In genomic region chr17:36463916-36464764, GRCh38 we compare ENCODE assay signal across 8 cellular contexts. TPM values are rescaled to one million over a fixed set of nuclear protein-coding genes. Genes with fewer than 3 reads are reported as not detected.
A peak's percentile ranks its signal among the peaks of the same experiment; 100 is the strongest.
DNase-seq lines count a peak whose midpoint lies in the region; ATAC-seq and TF ChIP-seq lines count a peak whose summit lies in the region.

No MANE protein-coding gene starts in this region.

- H3K4me1 ChIP-seq in osteoblast (ENCODE audit: insufficient read depth, low read length) = no peaks in the 10 kb centered on the region

- H3K4me1 Mint-ChIP-seq in activated CD4-positive, alpha-beta memory T cell treated with anti-CD3 and anti-CD28 coated beads, Interleukin-2, amount 10 ng/mL, durations not matched to agents 7 days and 5 days = no peaks in the 10 kb centered on the region

- CTCF ChIA-PET in activated CD4-positive, alpha-beta memory T cell treated with anti-CD3 and anti-CD28 coated beads, Interleukin-2, amount 10 ng/mL, durations not matched to agents 7 days and 5 days (lab: Charles Lee) = no interaction called here

- no peak overlapping the region for H3K4me3 ChIP-seq in LNCaP clone FGC (ENCODE audit: low read depth, low read length)
- no peak overlapping the region for H3K4me3 ChIP-seq in osteoblast (ENCODE audit: insufficient read depth, low read length)

- H4K20me1 ChIP-seq in osteoblast (ENCODE audit: insufficient read depth, low read length) = no peaks in the 10 kb centered on the region

- no peak overlapping the region for H2AFZ ChIP-seq in osteoblast (ENCODE audit: low read length)

- no peak overlapping the region for H3K4me2 ChIP-seq in osteoblast (ENCODE audit: insufficient read depth, low read length)

- H3K4me3 Mint-ChIP-seq in activated CD4-positive, alpha-beta memory T cell treated with anti-CD3 and anti-CD28 coated beads, Interleukin-2, amount 10 ng/mL, durations not matched to agents 7 days and 5 days = no peak overlapping the region

- H3K27me3 Mint-ChIP-seq in activated CD4-positive, alpha-beta memory T cell treated with anti-CD3 and anti-CD28 coated beads, Interleukin-2, amount 10 ng/mL, durations not matched to agents 7 days and 5 days = peaks cover 40% of the 10 kb centered on the region

- no peaks in the 10 kb centered on the region for H3K9me3 ChIP-seq in osteoblast (ENCODE audit: low read depth, low read length)

- ATAC-seq in HG03280 (IDR thresholded peaks at IDR 0.05; ENCODE audit: unreplicated experiment) = no peak

- H3K27me3 ChIP-seq in osteoblast (ENCODE audit: insufficient read depth, low read length) = peaks cover 4% of the 10 kb centered on the region

- POLR2A ChIA-PET in activated CD4-positive, alpha-beta memory T cell treated with anti-CD3 and anti-CD28 coated beads, Interleukin-2, amount 10 ng/mL, durations not matched to agents 7 days and 5 days (lab: Charles Lee) = no interaction called here

- no peaks in the 10 kb centered on the region for H3K9me3 Mint-ChIP-seq in activated CD4-positive, alpha-beta memory T cell treated with anti-CD3 and anti-CD28 coated beads, Interleukin-2, amount 10 ng/mL, durations not matched to agents 7 days and 5 days

- no peak overlapping the region for H3K27ac Mint-ChIP-seq in activated CD4-positive, alpha-beta memory T cell treated with anti-CD3 and anti-CD28 coated beads, Interleukin-2, amount 10 ng/mL, durations not matched to agents 7 days and 5 days

- no peaks in the 10 kb centered on the region for H3K36me3 Mint-ChIP-seq in activated CD4-positive, alpha-beta memory T cell treated with anti-CD3 and anti-CD28 coated beads, Interleukin-2, amount 10 ng/mL, durations not matched to agents 7 days and 5 days (ENCODE audit: low read depth)

- no peaks in the 10 kb centered on the region for H3K36me3 ChIP-seq in osteoblast (ENCODE audit: insufficient read depth, low read length)

- TF ChIP-seq CTCF in LNCaP clone FGC (IDR thresholded peaks at IDR 0.05; ENCODE audit: control insufficient read depth, extremely low read depth, insufficient read depth) (peak; percentile 38), osteoblast (IDR thresholded peaks at IDR 0.05; ENCODE audit: extremely low read depth, low read depth, low read length) (no peak)

- DNase-seq in DMS53 (lab: John Stamatoyannopoulos, UW) (peak; percentile 88), LNCaP clone FGC (ENCODE audit: low read depth) (peak; percentile 59), fibroblast of the conjunctiva (ENCODE audit: low read depth) (peak; percentile 30), osteoblast (ENCODE audit: insufficient read length, low spot score, missing footprints) (peak; percentile 96), medulla oblongata (ENCODE audit: extremely low spot score) (no peak), SHP77 treated with DMSO at 0.1 percent for 48 hours (lab: John Stamatoyannopoulos, UW) (no peak)
- peak; percentile 74 for DNase-seq in activated CD4-positive, alpha-beta memory T cell treated with anti-CD3 and anti-CD28 coated beads, Interleukin-2, amount 10 ng/mL, durations not matched to agents 7 days and 5 days

- no peak overlapping the region for H3K27ac ChIP-seq in osteoblast (ENCODE audit: low read depth, low read length)

- H3K79me2 ChIP-seq in osteoblast (ENCODE audit: insufficient read depth, low read length) = no peaks in the 10 kb centered on the region

RNA-seq across cellular contexts. Expression of gene ZNHIT3, which starts 22.3 kb away (rescaled TPM):
- 10 to 100 TPM; 38.1 to 38.9 TPM for total RNA-seq in activated CD4-positive, alpha-beta memory T cell treated with anti-CD3 and anti-CD28 coated beads, Interleukin-2, amount 10 ng/mL, durations not matched to agents 7 days and 5 days
- 27.7 and 29.3 TPM in 2 replicates for total RNA-seq in osteoblast

Comparison
In these comparisons a context has a peak if more than half of its experiments do, and no peak if none do; other contexts are left out.
1. DNase-seq: peak in DMS53 (single experiment), LNCaP clone FGC (single experiment), activated CD4-positive, alpha-beta memory T cell treated with anti-CD3 and anti-CD28 coated beads, Interleukin-2, amount 10 ng/mL, durations not matched to agents 7 days and 5 days (single experiment), fibroblast of the conjunctiva (single experiment) and osteoblast (single experiment); none in medulla oblongata (single experiment) and SHP77 treated with DMSO at 0.1 percent for 48 hours (single experiment).